ENCODE assay signal across 6 cellular contexts in the genomic region with DNA sequence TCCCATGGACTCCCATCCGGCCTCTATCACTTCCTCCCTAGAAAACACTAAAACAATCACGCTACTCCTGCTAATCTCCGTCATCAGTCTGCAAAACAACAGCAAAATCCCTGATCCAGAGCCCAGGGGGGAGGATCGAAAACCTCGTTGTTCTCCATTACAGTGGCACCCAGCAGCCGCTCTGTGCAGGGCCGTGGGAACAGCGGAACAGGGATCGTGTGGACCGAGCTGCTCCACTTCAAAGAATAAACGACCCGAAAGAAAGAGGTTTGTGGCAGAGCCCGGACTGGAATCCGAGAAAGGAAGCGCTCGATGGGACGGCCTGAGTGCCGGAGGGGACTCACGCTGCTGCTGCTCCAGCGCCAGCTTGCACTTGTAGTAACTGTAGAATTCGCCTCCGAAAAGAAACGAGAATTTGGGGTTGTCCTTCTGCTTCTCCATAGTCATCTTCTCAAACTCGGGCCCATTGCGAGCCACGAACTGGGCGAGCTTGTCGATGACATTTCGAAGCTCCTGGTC. TPM values are rescaled to one million over a fixed set of nuclear protein-coding genes. Genes with fewer than 3 reads are reported as not detected.
DNase-seq lines count a peak whose midpoint lies in the region; ATAC-seq and TF ChIP-seq lines count a peak whose summit lies in the region.

No MANE protein-coding gene starts in this region.

- no peak for TF ChIP-seq CTCF in cardiac fibroblast (IDR thresholded peaks at IDR 0.05; ENCODE audit: low read depth, low read length)
- TF ChIP-seq CTCF in osteoblast (IDR thresholded peaks at IDR 0.05; ENCODE audit: extremely low read depth, low read depth, low read length), result no peak

- peak; percentile 20 for ATAC-seq in HG03378 (IDR thresholded peaks at IDR 0.05; ENCODE audit: unreplicated experiment)
- ATAC-seq in HG03354 (IDR thresholded peaks at IDR 0.05; ENCODE audit: poor library complexity, severe bottlenecking, unreplicated experiment), result no peak

- peak overlapping the region; percentile 98 for H3K4me2 ChIP-seq in osteoblast (ENCODE audit: insufficient read depth, low read length)

- DNase-seq in CD1c-positive myeloid dendritic cell (ENCODE audit: extremely low spot score) (peak; percentile 11), cardiac fibroblast (ENCODE audit: low read depth in 2 of 2) (peak; percentile 13 to 19), osteoblast (ENCODE audit: insufficient read length, low spot score, missing footprints) (peak; percentile 86), ecto neural progenitor cell (ENCODE audit: low spot score) (no peak)

- H3K27me3 ChIP-seq in osteoblast (ENCODE audit: insufficient read depth, low read length), result no peaks in the 10 kb centered on the region

- H3K4me3 ChIP-seq in cardiac fibroblast (replicated peaks in 1 of 2; ENCODE audit: low read depth in 2 of 2, low read length in 2 of 2), result peak overlapping the region; percentile 95 to 97
- H3K4me3 ChIP-seq in osteoblast (ENCODE audit: insufficient read depth, low read length), result peak overlapping the region; percentile 99

- H2AFZ ChIP-seq in osteoblast (ENCODE audit: low read length), result peak overlapping the region; percentile 71

- H3K4me1 ChIP-seq in osteoblast (ENCODE audit: insufficient read depth, low read length), result peaks cover 9% of the 10 kb centered on the region

- H3K27ac ChIP-seq in osteoblast (ENCODE audit: low read depth, low read length), result peak overlapping the region; percentile 85

- no peaks in the 10 kb centered on the region for H3K9me3 ChIP-seq in osteoblast (ENCODE audit: low read depth, low read length)

- H3K79me2 ChIP-seq in osteoblast (ENCODE audit: insufficient read depth, low read length), result peaks cover 80% of the 10 kb centered on the region

- peaks cover 16% of the 10 kb centered on the region for H3K36me3 ChIP-seq in osteoblast (ENCODE audit: insufficient read depth, low read length)

- H4K20me1 ChIP-seq in osteoblast (ENCODE audit: insufficient read depth, low read length), result peaks cover 40% of the 10 kb centered on the region

RNA-seq across cellular contexts. Expression of gene CHERP, which starts 0.7 kb away (rescaled TPM):
- 5.8 and 6.5 TPM in 2 replicates for total RNA-seq in osteoblast

RNA-seq across cellular contexts. Expression of gene SLC35E1, which starts 30.6 kb away (rescaled TPM):
- total RNA-seq in osteoblast, result 38.0 and 41.5 TPM in 2 replicates

RNA-seq across cellular contexts. Expression of gene C19orf44, which starts 45.4 kb away (rescaled TPM):
- total RNA-seq in osteoblast, result 7.2 and 7.7 TPM in 2 replicates

RNA-seq across cellular contexts. Expression of gene CALR3, which starts 45.6 kb away (rescaled TPM):
- total RNA-seq in osteoblast, result not detected in 2 replicates
